In genomic region chr20:41316009-41316408, GRCh38 we compare ENCODE assay signal across 8 cellular contexts. TPM values are rescaled to one million over a fixed set of nuclear protein-coding genes. Genes with fewer than 3 reads are reported as not detected.
DNase-seq lines count a peak whose midpoint lies in the region; ATAC-seq and TF ChIP-seq lines count a peak whose summit lies in the region.

No MANE protein-coding gene starts in this region.

- TF ChIP-seq CTCF in BJ (IDR thresholded peaks at IDR 0.05; ENCODE audit: insufficient read depth, low read depth, low read length) (no peak), OCI-LY1 (IDR thresholded peaks at IDR 0.05; ENCODE audit: low read length) (no peak), neural cell (IDR thresholded peaks at IDR 0.05; ENCODE audit: poor library complexity, severe bottlenecking) (no peak)

- peak overlapping the region; percentile 72 for H3K4me3 ChIP-seq in BJ (ENCODE audit: low read depth, low read length)
- peak overlapping the region; percentile 94 for H3K4me3 ChIP-seq in OCI-LY1 (ENCODE audit: low read depth, low read length, poor library complexity, severe bottlenecking)
- H3K4me3 ChIP-seq in neural cell (ENCODE audit: low read length): peak overlapping the region; percentile 91

- TF ChIP-seq EP300 in neural cell (conservative IDR thresholded peaks at IDR 0.05; ENCODE audit: poor library complexity, severe bottlenecking): no peak

- H3K4me2 ChIP-seq in OCI-LY1 (ENCODE audit: low read length) (peak overlapping the region; percentile 95), neural cell (ENCODE audit: low read length) (peak overlapping the region; percentile 66)

- CTCF ChIA-PET in BJ (lab: Yijun Ruan, JAX): interaction anchor here (0.7 to 2.4 kb wide), 2 partner anchors 24 to 71 kb away, joined by 3 to 7 read pairs; partner anchors contain the start of gene LPIN3

- no peak for ATAC-seq in effector memory CD8-positive, alpha-beta T cell (replicated peaks)

- H3K9me3 ChIP-seq in OCI-LY1 (ENCODE audit: low read length) (no peaks in the 10 kb centered on the region), neural cell (ENCODE audit: low read length) (no peaks in the 10 kb centered on the region)

- no peaks in the 10 kb centered on the region for H3K9me3 Mint-ChIP-seq in effector memory CD8-positive, alpha-beta T cell

- H3K36me3 Mint-ChIP-seq in effector memory CD8-positive, alpha-beta T cell (ENCODE audit: insufficient read depth): peaks cover 6% of the 10 kb centered on the region

- H3K36me3 ChIP-seq in BJ (ENCODE audit: control insufficient read depth, insufficient read depth, low read length) (no peaks in the 10 kb centered on the region), OCI-LY1 (ENCODE audit: insufficient read depth, low read length) (peaks cover 14% of the 10 kb centered on the region; the same call in 1 of the 2 replicates), neural cell (ENCODE audit: insufficient read depth, low read length) (no peaks in the 10 kb centered on the region)

- peak overlapping the region; percentile 89 to 91 for H3K4me3 Mint-ChIP-seq in effector memory CD8-positive, alpha-beta T cell

- no peak overlapping the region for H2AFZ ChIP-seq in OCI-LY1 (ENCODE audit: low read length)
- no peak overlapping the region for H2AFZ ChIP-seq in neural cell (ENCODE audit: low read depth, low read length)

- TF ChIP-seq RAD21 in neural cell (conservative IDR thresholded peaks at IDR 0.05): no peak

- peaks cover 19% of the 10 kb centered on the region for H3K4me1 ChIP-seq in OCI-LY1 (ENCODE audit: insufficient read depth, low read length, severe bottlenecking)

- H3K79me2 ChIP-seq in OCI-LY1 (ENCODE audit: insufficient read depth, low read length) (peaks cover 17% of the 10 kb centered on the region), neural cell (replicated peaks; ENCODE audit: insufficient read depth, low read length) (peaks cover 15% of the 10 kb centered on the region)

- peaks cover 9% of the 10 kb centered on the region in 2 donors for H3K4me1 Mint-ChIP-seq in effector memory CD8-positive, alpha-beta T cell (ENCODE audit: low read depth in 2 of 2)

- peak overlapping the region in 1 of 2 donors; percentile 81 for H3K27ac Mint-ChIP-seq in effector memory CD8-positive, alpha-beta T cell

- H3K27me3 ChIP-seq in BJ (ENCODE audit: control insufficient read depth, insufficient read depth, low read length): no peaks in the 10 kb centered on the region
- no peaks in the 10 kb centered on the region for H3K27me3 ChIP-seq in OCI-LY1 (ENCODE audit: insufficient read depth, low read length)
- H3K27me3 ChIP-seq in neural cell (ENCODE audit: insufficient read depth, low read depth, low read length): no peaks in the 10 kb centered on the region

- H3F3A ChIP-seq in OCI-LY1 (ENCODE audit: insufficient read depth, low read length): no peaks in the 10 kb centered on the region
- no peaks in the 10 kb centered on the region for H3F3A ChIP-seq in neural cell (ENCODE audit: insufficient read depth, low read length, poor library complexity, severe bottlenecking)

- H3K9me2 ChIP-seq in OCI-LY1 (ENCODE audit: low read depth, low read length): no peaks in the 10 kb centered on the region
- H3K9me2 ChIP-seq in neural cell (ENCODE audit: insufficient read depth, low read length): no peaks in the 10 kb centered on the region

- no peak for DNase-seq in BJ (ENCODE audit: low read depth)
- no peak for DNase-seq in effector memory CD8-positive, alpha-beta T cell
- no peak for DNase-seq in HT-29 (ENCODE audit: low spot score)
- no peak for DNase-seq in DMS53 (lab: John Stamatoyannopoulos, UW)
- no peak for DNase-seq in stimulated activated naive CD4-positive, alpha-beta T cell treated with Interleukin-2 at 50 U/mL for 16 hours (lab: John Stamatoyannopoulos, UW)
- DNase-seq in NCI-H345 treated with DMSO at 0.1 percent for 48 hours (lab: John Stamatoyannopoulos, UW; ENCODE audit: unreplicated experiment): no peak

- H4K20me1 ChIP-seq in OCI-LY1 (ENCODE audit: insufficient read depth, low read length): no peaks in the 10 kb centered on the region
- no peaks in the 10 kb centered on the region for H4K20me1 ChIP-seq in neural cell (ENCODE audit: insufficient read depth)

- H3K9ac ChIP-seq in OCI-LY1 (ENCODE audit: low read length): peak overlapping the region; percentile 86
- no peak overlapping the region for H3K9ac ChIP-seq in neural cell (ENCODE audit: low read length)

- POLR2A ChIA-PET in BJ (lab: Charles Lee): interaction anchor here (0.6 kb wide), 1 partner anchor 44 kb away, joined by 3 read pairs; no protein-coding TSS in a partner anchor

- no peak overlapping the region for H3K27ac ChIP-seq in OCI-LY1 (ENCODE audit: low read depth, low read length, poor library complexity, severe bottlenecking)
- no peak overlapping the region for H3K27ac ChIP-seq in neural cell (ENCODE audit: low read length)

- H3K27me3 Mint-ChIP-seq in effector memory CD8-positive, alpha-beta T cell: no peaks in the 10 kb centered on the region

TF ChIP-seq in neural cell, 6 proteins besides CTCF, POLR2A, EP300 and RAD21:
- TF ChIP-seq TAF1 (IDR thresholded peaks at IDR 0.05; ENCODE audit: low read depth) (no peak), REST (IDR thresholded peaks at IDR 0.05; ENCODE audit: borderline replicate concordance) (no peak), EZH2 (IDR thresholded peaks at IDR 0.05; ENCODE audit: borderline replicate concordance, insufficient read depth, low read length, poor library complexity, severe bottlenecking) (no peak), POLR2AphosphoS5 (IDR thresholded peaks at IDR 0.05) (no peak), MXI1 (conservative IDR thresholded peaks at IDR 0.05; ENCODE audit: poor library complexity, severe bottlenecking) (no peak), SMC3 (conservative IDR thresholded peaks at IDR 0.05; ENCODE audit: poor library complexity) (no peak)

RNA-seq across cellular contexts. Expression of gene ZHX3, which starts 1.5 kb away (rescaled TPM):
- polyA plus RNA-seq in BJ (2011; rRNA removed) (23.9 and 27.1 TPM in 2 replicates), neural cell (8.5 and 10.3 TPM in 2 replicates)
- 56.7 and 57.2 TPM in 2 replicates for polyA minus RNA-seq in BJ (2011; rRNA and poly(A)+ RNA removed)
- polyA minus RNA-seq in neural cell: 25.6 and 34.7 TPM in 2 replicates
- total RNA-seq in HT-29 (2014; rRNA removed; shearing (Covaris generic)): 6.0 and 7.0 TPM in 2 replicates

RNA-seq across cellular contexts. Expression of gene LPIN3, which starts 24.6 kb away (rescaled TPM):
- polyA plus RNA-seq in BJ (2011; rRNA removed): 9.1 and 11.5 TPM in 2 replicates
- polyA minus RNA-seq in BJ (2011; rRNA and poly(A)+ RNA removed): 8.2 and 8.6 TPM in 2 replicates
- polyA plus RNA-seq in neural cell: 0.44 TPM in 1 of 2 replicates, not detected in the other
- 0.12 TPM in 1 of 2 replicates, not detected in the other for polyA minus RNA-seq in neural cell
- total RNA-seq in HT-29 (2014; rRNA removed; shearing (Covaris generic)): 8.9 and 11.2 TPM in 2 replicates

RNA-seq across cellular contexts. Expression of gene EMILIN3, which starts 50.6 kb away (rescaled TPM):
- polyA plus RNA-seq in BJ (2011; rRNA removed) (0.27 and 0.52 TPM in 2 replicates), neural cell (0.30 and 0.86 TPM in 2 replicates)
- 0.28 and 0.31 TPM in 2 replicates for polyA minus RNA-seq in BJ (2011; rRNA and poly(A)+ RNA removed)
- polyA minus RNA-seq in neural cell: 1.2 and 1.3 TPM in 2 replicates
- not detected in 2 replicates for total RNA-seq in HT-29 (2014; rRNA removed; shearing (Covaris generic))
